ENCODE assay signal across 8 cellular contexts in genomic region chr4:69617083-69617694, GRCh38. TPM values are rescaled to one million over a fixed set of nuclear protein-coding genes. Genes with fewer than 3 reads are reported as not detected.
DNase-seq lines count a peak whose midpoint lies in the region; ATAC-seq and TF ChIP-seq lines count a peak whose summit lies in the region.

No MANE protein-coding gene starts in this region.

- no peak overlapping the region for H3K4me3 ChIP-seq in AG04449 (ENCODE audit: low read depth, low read length)
- no peak overlapping the region for H3K4me3 ChIP-seq in iPS DF 6.9 (ENCODE audit: low read length)

- no peaks in the 10 kb centered on the region for H3K9me3 ChIP-seq in iPS DF 6.9 (ENCODE audit: control insufficient read depth, insufficient read depth, low read length)

- H3K36me3 ChIP-seq in iPS DF 6.9 (ENCODE audit: control insufficient read depth, insufficient read depth, low read length): no peaks in the 10 kb centered on the region

- WGBS in iPS DF 6.9 (ENCODE audit: insufficient coverage, insufficient read length): no CpG with 5 or more reads among the region's 6 CpGs

- ATAC-seq in GM18909 (IDR thresholded peaks at IDR 0.05; ENCODE audit: poor library complexity, unreplicated experiment): no peak

- no peak overlapping the region for H3K27ac Mint-ChIP-seq in immature natural killer cell

- H3K27me3 ChIP-seq in iPS DF 6.9 (ENCODE audit: control insufficient read depth, insufficient read depth, low read length): no peaks in the 10 kb centered on the region

- peaks cover 0 to 19% (median 3%) of the 10 kb centered on the region in 6 donors for H3K9me3 Mint-ChIP-seq in immature natural killer cell

- H3K4me1 Mint-ChIP-seq in immature natural killer cell: no peaks in the 10 kb centered on the region

- POLR2A ChIA-PET in AG04449 (lab: Yijun Ruan, JAX): no interaction called here
- POLR2A ChIA-PET in RWPE1 (lab: Yijun Ruan, JAX; ENCODE audit: low non-redundant PET): no interaction called here

- TF ChIP-seq CTCF in AG04449 (IDR thresholded peaks at IDR 0.05; ENCODE audit: insufficient read depth, low read length, missing control alignments) (peak; percentile 34), RWPE1 (conservative IDR thresholded peaks at IDR 0.05; ENCODE audit: low read depth) (peak; percentile 65)

- CTCF ChIA-PET in AG04449 (lab: Yijun Ruan, JAX) (interaction anchor here (0.7 to 3.7 kb wide), 5 partner anchors 23 to 1119 kb away, joined by 3 to 25 read pairs (median 7); partner anchors contain the start of gene UGT2A2), RWPE1 (lab: Yijun Ruan, JAX) (interaction anchor here (0.5 to 1.4 kb wide), 6 partner anchors 35 to 1241 kb away, joined by 3 to 9 read pairs (median 3); no protein-coding TSS in a partner anchor)

- no peak overlapping the region for H3K4me3 Mint-ChIP-seq in immature natural killer cell

- no peak overlapping the region for H3K27ac ChIP-seq in RWPE1
- no peak overlapping the region for H3K27ac ChIP-seq in iPS DF 6.9 (ENCODE audit: low read length)

- peaks cover 0 to 2% (median 0%) of the 10 kb centered on the region in 3 donors for H3K27me3 Mint-ChIP-seq in immature natural killer cell (ENCODE audit: low read depth in 3 of 3)

- H3K4me1 ChIP-seq in iPS DF 6.9 (ENCODE audit: control insufficient read depth, insufficient read depth, low read length): no peaks in the 10 kb centered on the region

- no peaks in the 10 kb centered on the region for H3K36me3 Mint-ChIP-seq in immature natural killer cell

- DNase-seq in AG04449 (ENCODE audit: low read depth, low spot score) (no peak), H4 (ENCODE audit: low spot score) (peak; percentile 58), RWPE1 (ENCODE audit: low spot score) (peak; percentile 38), iPS DF 6.9 (ENCODE audit: low read depth, low spot score) (peak; percentile 7), immature natural killer cell (no peak), CD1c-positive myeloid dendritic cell (ENCODE audit: extremely low spot score) (no peak)
- no peak for DNase-seq in activated CD4-positive, alpha-beta T cell treated with anti-CD3 and anti-CD28 coated beads for 4 hours

RNA-seq across cellular contexts. Expression of gene UGT2A2, which starts 22.3 kb away (rescaled TPM):
- not detected in 2 replicates for total RNA-seq in H4 (2014; rRNA removed; shearing (Covaris generic))
- polyA plus RNA-seq in immature natural killer cell: not detected

RNA-seq across cellular contexts. Expression of gene UGT2A1, which starts 35.9 kb away (rescaled TPM):
- total RNA-seq in H4 (2014; rRNA removed; shearing (Covaris generic)): not detected in 2 replicates
- polyA plus RNA-seq in immature natural killer cell: not detected

Comparison
In these comparisons a context has a peak if more than half of its experiments do, and no peak if none do; other contexts are left out.
1. DNase-seq: peak in H4 (single experiment), RWPE1 (single experiment) and iPS DF 6.9 (single experiment); none in AG04449 (single experiment), immature natural killer cell (0 of 3), activated CD4-positive, alpha-beta T cell treated with anti-CD3 and anti-CD28 coated beads for 4 hours (0 of 2) and CD1c-positive myeloid dendritic cell (single experiment).